Comparison of ENCODE assay signal across 23 cellular contexts in the genomic region with DNA sequence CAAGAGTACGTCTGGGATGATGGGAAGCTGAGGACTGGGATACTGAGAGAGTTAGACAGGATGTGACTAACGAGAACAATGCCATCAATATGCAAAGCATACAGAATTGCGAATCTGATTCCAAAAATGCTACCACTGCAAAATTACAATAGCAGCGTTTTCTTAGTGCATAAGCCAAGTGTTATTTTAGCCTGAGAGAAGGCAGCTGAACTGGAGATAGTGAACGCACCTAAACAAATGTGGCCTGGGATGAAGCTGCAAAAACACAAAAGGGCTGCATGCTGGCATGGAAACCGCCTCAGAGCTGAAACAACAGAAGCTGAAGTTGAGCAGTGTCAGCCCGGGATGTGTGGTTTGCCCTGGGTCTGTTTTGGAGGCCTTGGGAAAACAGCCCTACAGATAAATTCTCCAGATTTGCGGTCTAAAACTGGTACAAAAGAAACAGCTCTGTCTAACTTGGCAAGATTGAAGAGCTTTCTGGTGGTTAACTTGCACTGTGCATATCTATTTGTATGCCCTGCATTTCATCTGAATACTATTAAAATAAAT. TPM values are rescaled to one million over a fixed set of nuclear protein-coding genes. Genes with fewer than 3 reads are reported as not detected.
DNase-seq lines count a peak whose midpoint lies in the region; ATAC-seq, FAIRE-seq and TF ChIP-seq lines count a peak whose summit lies in the region.
"Had no signal": no experiment of that assay in that cellular context is flagged by ENCODE, and none has a peak within 500 bp of the region (broad histone marks: within the 10 kb centered on the region; RNA-seq: fewer than 3 reads in every experiment).

No MANE protein-coding gene starts in this region.

- TF ChIP-seq CTCF in endothelial cell of umbilical vein (IDR thresholded peaks at IDR 0.05; ENCODE audit: extremely low read depth in 1 of 2, insufficient read depth in 1 of 2, low read depth in 1 of 2, low read length in 2 of 2) (no peak), Caco-2 (IDR thresholded peaks at IDR 0.05; ENCODE audit: insufficient read depth in 1 of 2, low read depth in 1 of 2, low read length in 1 of 2, severe bottlenecking in 1 of 2, unreplicated experiment in 1 of 2) (no peak)

- H3K36me3 ChIP-seq in endothelial cell of umbilical vein (ENCODE audit: control insufficient read depth in 2 of 2, extremely low read depth in 1 of 2, insufficient read depth in 2 of 2, low read length in 2 of 2) (no peaks in the 10 kb centered on the region), Caco-2 (ENCODE audit: control insufficient read depth, insufficient read depth, low read length) (peaks cover 2% of the 10 kb centered on the region; the same call in 1 of the 2 replicates)
- H3K36me3 ChIP-seq: esophagus muscularis mucosa, thyroid gland had no signal

- H3K9me3 ChIP-seq in endothelial cell of umbilical vein (replicated peaks; ENCODE audit: control insufficient read depth, insufficient read depth, low read length) (no peaks in the 10 kb centered on the region), Caco-2 (no peaks in the 10 kb centered on the region)
- H3K9me3 ChIP-seq: esophagus muscularis mucosa, thyroid gland had no signal

- H2AFZ ChIP-seq in endothelial cell of umbilical vein (ENCODE audit: low read depth, low read length): no peak overlapping the region

- BruUV-seq in endothelial cell of umbilical vein (replicated peaks; lab: Mats Ljungman, UMichigan) (no TSS peak), Caco-2 (replicated peaks; lab: Mats Ljungman, UMichigan) (no TSS peak)

- H3K9ac ChIP-seq in endothelial cell of umbilical vein (replicated peaks; ENCODE audit: extremely low read depth, insufficient read depth, low read length): no peak overlapping the region

- H3K4me1 Mint-ChIP-seq in Caco-2 (ENCODE audit: low read depth, unreplicated experiment): no peaks in the 10 kb centered on the region

- H4K20me1 ChIP-seq in endothelial cell of umbilical vein (replicated peaks; ENCODE audit: control insufficient read depth, extremely low read depth, insufficient read depth, low read length): no peaks in the 10 kb centered on the region

- H3K4me1 ChIP-seq in endothelial cell of umbilical vein (ENCODE audit: control insufficient read depth, extremely low read depth, insufficient read depth, low read length) (no peaks in the 10 kb centered on the region), Caco-2 (no peaks in the 10 kb centered on the region)
- H3K4me1 ChIP-seq: thyroid gland had no signal

- H3K27ac ChIP-seq in endothelial cell of umbilical vein (ENCODE audit: insufficient read depth, low read depth, low read length): peak overlapping the region; percentile 36
- H3K27ac ChIP-seq: coronary artery, esophagus muscularis mucosa, thyroid gland had no signal

- no peaks in the 10 kb centered on the region for H3K27me3 ChIP-seq in endothelial cell of umbilical vein (ENCODE audit: control insufficient read depth in 2 of 2, insufficient read depth in 2 of 2, low read length in 2 of 2)
- no peaks in the 10 kb centered on the region for H3K27me3 ChIP-seq in Caco-2 (replicated peaks; ENCODE audit: control insufficient read depth, insufficient read depth, low read length)
- H3K27me3 ChIP-seq: esophagus muscularis mucosa, thyroid gland had no signal

- H3K4me3 Mint-ChIP-seq in Caco-2 (ENCODE audit: unreplicated experiment): no peak overlapping the region

- CTCF ChIA-PET in endothelial cell of umbilical vein (lab: Charles Lee): interaction anchor here (0.8 to 2.0 kb wide), 3 partner anchors 10 to 46 kb away, joined by 3 to 11 read pairs (median 5); no protein-coding TSS in a partner anchor
- CTCF ChIA-PET in Caco-2 (lab: Charles Lee): no interaction called here

- H3K27me3 Mint-ChIP-seq in Caco-2 (ENCODE audit: insufficient read depth, unreplicated experiment): no peaks in the 10 kb centered on the region

- no peak overlapping the region for H3K27ac Mint-ChIP-seq in Caco-2 (ENCODE audit: unreplicated experiment)

- TF ChIP-seq POLR2A in endothelial cell of umbilical vein (IDR thresholded peaks at IDR 0.05; ENCODE audit: low read depth, low read length): no peak

- H3K9me3 Mint-ChIP-seq in Caco-2 (ENCODE audit: unreplicated experiment): no peaks in the 10 kb centered on the region

- no peak overlapping the region for H3K4me3 ChIP-seq in endothelial cell of umbilical vein (replicated peaks in 1 of 3; ENCODE audit: insufficient read depth in 1 of 3, low read depth in 1 of 3, low read length in 3 of 3)
- no peak overlapping the region for H3K4me3 ChIP-seq in Caco-2 (ENCODE audit: low read depth, low read length)
- H3K4me3 ChIP-seq: coronary artery, esophagus muscularis mucosa, thyroid gland had no signal

- H3K4me2 ChIP-seq in endothelial cell of umbilical vein (ENCODE audit: insufficient read depth, low read length): no peak overlapping the region

- dilution Hi-C loops in endothelial cell of umbilical vein (cut with MboI; ENCODE audit: extremely low pct_ligation_motif_present, low sequenced_read_pairs): no loop called here

- FAIRE-seq in endothelial cell of umbilical vein (lab: Jason Lieb, UNC): peak; percentile 80
- FAIRE-seq: GM12891, HTR-8/SVneo had no signal

- POLR2A ChIA-PET in endothelial cell of umbilical vein (lab: Charles Lee) (no interaction called here), Caco-2 (lab: Charles Lee) (interaction anchor here (0.5 kb wide), 1 partner anchor 91 kb away, joined by 7 read pairs; no protein-coding TSS in a partner anchor)

- intact Hi-C loops in endothelial cell of umbilical vein (cut with micrococcal nuclease) (no loop called here), Caco-2 (cut with micrococcal nuclease; ENCODE audit: unreplicated experiment) (no loop called here)

- DNase-seq in EH (ENCODE audit: low read depth): peak; percentile 59
- peak; percentile 90 for DNase-seq in endothelial cell of umbilical vein (ENCODE audit: low read depth, low spot score)
- peak; percentile 32 for DNase-seq in non-pigmented ciliary epithelial cell (ENCODE audit: low read depth)
- DNase-seq in DMS 273 (lab: John Stamatoyannopoulos, UW; ENCODE audit: unreplicated experiment): no peak
- no peak for DNase-seq in SKM-1 treated with dmso at 0.1 percent for 144 hours (lab: John Stamatoyannopoulos, UW; ENCODE audit: unreplicated experiment)
- DNase-seq in Caco-2: no peak
- DNase-seq: activated CD4-positive, alpha-beta T cell treated with anti-CD3 and anti-CD28 coated beads, Interleukin-2, amount 50 U/mL, for 48 hours; amniotic stem cell; C1 segment of cervical spinal cord; DND-41; left colon; MM.1S; NCI-H187 treated with DMSO at 0.1 percent for 48 hours; NCI-H526 treated with DMSO at 0.1 percent for 48 hours; PC-3; right cardiac atrium had no signal

- no peaks in the 10 kb centered on the region for H3K79me2 ChIP-seq in endothelial cell of umbilical vein (ENCODE audit: control insufficient read depth, insufficient read depth, low read length)

- ATAC-seq in SK-N-SH treated with all-trans-retinoic acid at 6 μM for 48 hours: peak; percentile 91
- no peak for ATAC-seq in HG03565 (IDR thresholded peaks at IDR 0.05; ENCODE audit: unreplicated experiment)
- ATAC-seq: left colon, PC-3, right cardiac atrium had no signal

- no peaks in the 10 kb centered on the region for H3K36me3 Mint-ChIP-seq in Caco-2 (ENCODE audit: insufficient read depth, unreplicated experiment)

- H3K9me1 ChIP-seq in endothelial cell of umbilical vein (replicated peaks; ENCODE audit: control insufficient read depth, extremely low read depth, insufficient read depth, low read length): no peaks in the 10 kb centered on the region

TF ChIP-seq in SK-N-SH treated with all-trans-retinoic acid at 6 μM for 48 hours, 23 proteins besides CTCF, POLR2A, EP300 and RAD21 (continues in another document):
- no peak for TF ChIP-seq CSDC2 (CRISPR knock-in tag; IDR thresholded peaks at IDR 0.05)
- TF ChIP-seq ZFP3 (CRISPR knock-in tag; IDR thresholded peaks at IDR 0.05): 0 out of 2 replicates have a peak, but pooled peaks have one; percentile 21
- TF ChIP-seq PPARA (CRISPR knock-in tag; IDR thresholded peaks at IDR 0.05; ENCODE audit: borderline replicate concordance): no peak
- TF ChIP-seq TCF4 (CRISPR knock-in tag; IDR thresholded peaks at IDR 0.05; ENCODE audit: borderline replicate concordance): peak; percentile 93

TF ChIP-seq in endothelial cell of umbilical vein, 7 proteins besides CTCF, POLR2A, EP300 and RAD21:
- TF ChIP-seq JUN (IDR thresholded peaks at IDR 0.05; ENCODE audit: borderline replicate concordance, insufficient read depth, insufficient read length, low read depth) (peak; percentile 21), GATA2 (IDR thresholded peaks at IDR 0.05; ENCODE audit: insufficient read depth, insufficient read length, low read depth, low read length) (peak; percentile 6), EZH2 (IDR thresholded peaks at IDR 0.05; ENCODE audit: borderline replicate concordance, low read depth, low read length, severe bottlenecking) (no peak), FOS (IDR thresholded peaks at IDR 0.05; ENCODE audit: borderline replicate concordance, insufficient read depth, low read length) (peak; percentile 41)

RNA-seq across cellular contexts. Expression of gene LYPD6, which starts 45.5 kb away (rescaled TPM):
- 3.1 and 4.0 TPM in 2 replicates for total RNA-seq in endothelial cell of umbilical vein
- polyA plus RNA-seq in endothelial cell of umbilical vein: 3.0 and 3.3 TPM in 2 replicates
- polyA plus RNA-seq in endothelial cell of umbilical vein (2011; cell fraction: cytosol; rRNA removed): 3.2 and 3.4 TPM in 2 replicates
- 3.8 TPM in 2 replicates for polyA plus RNA-seq in endothelial cell of umbilical vein (2011; cell fraction: nucleus; rRNA removed)
- polyA plus RNA-seq in endothelial cell of umbilical vein (2012): 4.2 and 4.9 TPM in 2 replicates
- 7.1 and 9.5 TPM in 2 replicates for polyA minus RNA-seq in endothelial cell of umbilical vein
- polyA minus RNA-seq in endothelial cell of umbilical vein (2011; cell fraction: cytosol; rRNA and poly(A)+ RNA removed): 2.6 TPM
- 3.4 and 5.0 TPM in 2 replicates for polyA minus RNA-seq in endothelial cell of umbilical vein (2011; cell fraction: nucleus; rRNA and poly(A)+ RNA removed)
- 9.0 and 10.5 TPM in 2 replicates for total RNA-seq in Caco-2 (2022)

Comparison
In these comparisons a context has a peak if more than half of its experiments do, and no peak if none do; other contexts are left out.
1. DNase-seq: peak in EH (single experiment), endothelial cell of umbilical vein (single experiment) and non-pigmented ciliary epithelial cell (single experiment); none in DMS 273 (single experiment), SKM-1 treated with dmso at 0.1 percent for 144 hours (single experiment) and Caco-2 (0 of 2).